ENCODE assay signal across 17 cellular contexts in the genomic region with DNA sequence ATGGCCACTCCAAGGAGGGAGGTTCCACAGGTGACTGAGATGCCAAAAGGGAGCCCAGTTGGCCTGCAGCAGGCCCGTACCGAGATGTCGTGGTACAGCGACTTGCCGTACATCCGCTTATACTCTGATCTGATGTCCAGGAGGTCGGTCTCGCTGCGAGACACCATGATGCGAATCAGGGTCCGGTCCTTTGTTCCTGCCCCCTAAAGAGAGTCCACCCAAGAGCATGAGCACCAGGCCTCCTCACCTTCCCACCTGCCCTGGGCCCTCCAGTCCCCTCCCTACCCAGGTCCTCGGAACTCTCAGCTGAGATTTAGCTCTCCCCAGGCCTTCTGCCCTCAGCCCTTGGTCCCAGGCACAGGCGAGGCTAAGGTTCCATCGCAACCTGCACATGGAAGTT. TPM values are rescaled to one million over a fixed set of nuclear protein-coding genes. Genes with fewer than 3 reads are reported as not detected.
DNase-seq lines count a peak whose midpoint lies in the region; ATAC-seq and TF ChIP-seq lines count a peak whose summit lies in the region.
"Had no signal": no experiment of that assay in that cellular context is flagged by ENCODE, and none has a peak within 500 bp of the region (broad histone marks: within the 10 kb centered on the region; RNA-seq: fewer than 3 reads in every experiment).

No MANE protein-coding gene starts in this region.

- H3K36me3 ChIP-seq in transverse colon, result peaks cover 0 to 52% (median 24%) of the 10 kb centered on the region in 4 donors

- TF ChIP-seq CTCF in osteocyte (IDR thresholded peaks at IDR 0.05) (no peak), transverse colon (IDR thresholded peaks at IDR 0.05) (no peak)

- H3K36me3 Mint-ChIP-seq in activated naive CD4-positive, alpha-beta T cell treated with anti-CD3 and anti-CD28 coated beads, Interleukin-2, amount 10 ng/mL, durations not matched to agents 7 days and 5 days, result peaks cover 80% of the 10 kb centered on the region
- H3K36me3 Mint-ChIP-seq in activated naive CD4-positive, alpha-beta T cell treated with anti-CD3 and anti-CD28 coated beads for 36 hours (ENCODE audit: low read depth), result peaks cover 59% of the 10 kb centered on the region
- H3K36me3 Mint-ChIP-seq in osteocyte (ENCODE audit: unreplicated experiment), result peaks cover 50% of the 10 kb centered on the region

- peak overlapping the region; percentile 67 for H3K27ac Mint-ChIP-seq in activated naive CD4-positive, alpha-beta T cell treated with anti-CD3 and anti-CD28 coated beads, Interleukin-2, amount 10 ng/mL, durations not matched to agents 7 days and 5 days
- H3K27ac Mint-ChIP-seq in activated naive CD4-positive, alpha-beta T cell treated with anti-CD3 and anti-CD28 coated beads for 36 hours, result no peak overlapping the region
- peak overlapping the region; percentile 87 for H3K27ac Mint-ChIP-seq in osteocyte (ENCODE audit: unreplicated experiment)

- TF ChIP-seq POLR2A in transverse colon (IDR thresholded peaks at IDR 0.05), result no peak

- H3K9me3 ChIP-seq in transverse colon, result no peaks in the 10 kb centered on the region
- H3K9me3 ChIP-seq: neutrophil had no signal

- H3K4me3 Mint-ChIP-seq in activated naive CD4-positive, alpha-beta T cell treated with anti-CD3 and anti-CD28 coated beads, Interleukin-2, amount 10 ng/mL, durations not matched to agents 7 days and 5 days, result no peak overlapping the region
- H3K4me3 Mint-ChIP-seq in activated naive CD4-positive, alpha-beta T cell treated with anti-CD3 and anti-CD28 coated beads for 36 hours, result no peak overlapping the region
- H3K4me3 Mint-ChIP-seq in osteocyte (ENCODE audit: unreplicated experiment), result no peak overlapping the region

- no peak for DNase-seq in activated naive CD4-positive, alpha-beta T cell treated with anti-CD3 and anti-CD28 coated beads, Interleukin-2, amount 10 ng/mL, durations not matched to agents 7 days and 5 days
- DNase-seq in activated naive CD4-positive, alpha-beta T cell treated with anti-CD3 and anti-CD28 coated beads for 36 hours, result no peak
- DNase-seq in osteocyte (ENCODE audit: extremely low spot score, unreplicated experiment) (no peak), transverse colon (no peak)
- DNase-seq: activated effector memory CD4-positive, alpha-beta T cell treated with Interleukin-2 at 50 U/mL for 16 hours; brain microvascular endothelial cell; effector memory CD8-positive, alpha-beta T cell; foreskin fibroblast; NCI-H1048; SHP77; stimulated activated naive CD8-positive, alpha-beta T cell treated with anti-CD3 and anti-CD28 coated beads, Interleukin-15, Interleukin-2, amounts not matched to agents 100 U/mL and 50 U/mL, for 24 hours had no signal

- H3K27ac ChIP-seq in cingulate gyrus (ENCODE audit: low read depth, low read length), result peak overlapping the region; percentile 83
- peak overlapping the region; percentile 74 to 84 (median 76) for H3K27ac ChIP-seq in transverse colon
- H3K27ac ChIP-seq: neutrophil had no signal

- H3K9me3 Mint-ChIP-seq in activated naive CD4-positive, alpha-beta T cell treated with anti-CD3 and anti-CD28 coated beads, Interleukin-2, amount 10 ng/mL, durations not matched to agents 7 days and 5 days, result no peaks in the 10 kb centered on the region
- H3K9me3 Mint-ChIP-seq in activated naive CD4-positive, alpha-beta T cell treated with anti-CD3 and anti-CD28 coated beads for 36 hours, result no peaks in the 10 kb centered on the region
- H3K9me3 Mint-ChIP-seq in osteocyte (ENCODE audit: unreplicated experiment), result no peaks in the 10 kb centered on the region
- H3K9me3 Mint-ChIP-seq: effector memory CD8-positive, alpha-beta T cell had no signal

- H3K4me1 ChIP-seq in transverse colon, result peaks cover 8 to 26% (median 10%) of the 10 kb centered on the region in 4 donors

- WGBS in transverse colon (ENCODE audit: low coverage in 1 of 2), 2 donors, result 97 to 100% methylated on average over 1 to 14 of the region's 14 CpGs

- no peak overlapping the region for H3K4me3 ChIP-seq in transverse colon
- H3K4me3 ChIP-seq: GM12878 had no signal

- intact Hi-C loops in activated naive CD4-positive, alpha-beta T cell treated with anti-CD3 and anti-CD28 coated beads for 36 hours (cut with micrococcal nuclease), result no loop called here
- intact Hi-C loops in transverse colon (cut with DNase I; ENCODE audit: low total_unique reads), result loop anchor here (5.0 kb wide), 1 partner anchor 50 kb away; a partner anchor contains a TSS

- CTCF ChIA-PET in activated naive CD4-positive, alpha-beta T cell treated with anti-CD3 and anti-CD28 coated beads, Interleukin-2, amount 10 ng/mL, durations not matched to agents 7 days and 5 days (lab: Charles Lee), result interaction anchor here (1.3 to 1.6 kb wide), 2 partner anchors 14 to 60 kb away, joined by 3 to 4 read pairs; no protein-coding TSS in a partner anchor
- CTCF ChIA-PET in activated naive CD4-positive, alpha-beta T cell treated with anti-CD3 and anti-CD28 coated beads for 36 hours (lab: Charles Lee), result interaction anchor here (1.1 kb wide), 1 partner anchor 53 kb away, joined by 3 read pairs; no protein-coding TSS in a partner anchor

- no peaks in the 10 kb centered on the region for H3K27me3 ChIP-seq in transverse colon
- H3K27me3 ChIP-seq: brain microvascular endothelial cell, neutrophil had no signal

- no peak for TF ChIP-seq EP300 in transverse colon (IDR thresholded peaks at IDR 0.05; ENCODE audit: low read depth)

- H3K27me3 Mint-ChIP-seq in activated naive CD4-positive, alpha-beta T cell treated with anti-CD3 and anti-CD28 coated beads, Interleukin-2, amount 10 ng/mL, durations not matched to agents 7 days and 5 days, result no peaks in the 10 kb centered on the region
- H3K27me3 Mint-ChIP-seq in activated naive CD4-positive, alpha-beta T cell treated with anti-CD3 and anti-CD28 coated beads for 36 hours (ENCODE audit: low read depth), result no peaks in the 10 kb centered on the region
- no peaks in the 10 kb centered on the region for H3K27me3 Mint-ChIP-seq in osteocyte (ENCODE audit: unreplicated experiment)
- H3K27me3 Mint-ChIP-seq: effector memory CD8-positive, alpha-beta T cell had no signal

- H3K4me1 Mint-ChIP-seq in activated naive CD4-positive, alpha-beta T cell treated with anti-CD3 and anti-CD28 coated beads, Interleukin-2, amount 10 ng/mL, durations not matched to agents 7 days and 5 days, result no peaks in the 10 kb centered on the region
- no peaks in the 10 kb centered on the region for H3K4me1 Mint-ChIP-seq in activated naive CD4-positive, alpha-beta T cell treated with anti-CD3 and anti-CD28 coated beads for 36 hours (ENCODE audit: low read depth)
- H3K4me1 Mint-ChIP-seq in osteocyte (ENCODE audit: unreplicated experiment), result peaks cover 72% of the 10 kb centered on the region

- ATAC-seq in GM18868 (IDR thresholded peaks at IDR 0.05; ENCODE audit: unreplicated experiment) (no peak), GM19452 (IDR thresholded peaks at IDR 0.05; ENCODE audit: unreplicated experiment) (no peak), GM21786 (IDR thresholded peaks at IDR 0.05; ENCODE audit: unreplicated experiment) (no peak)
- ATAC-seq: effector memory CD8-positive, alpha-beta T cell; GM12878; stimulated activated naive CD8-positive, alpha-beta T cell treated with anti-CD3 and anti-CD28 coated beads, Interleukin-15, Interleukin-2, amounts not matched to agents 100 U/mL and 50 U/mL, for 24 hours had no signal

- in situ Hi-C loops in transverse colon (cut with MboI; ENCODE audit: low pct_ligation_motif_present in 1 of 4, low pct_unique_long_range_greater_than_20kb in 1 of 4, low sequenced_read_pairs in 3 of 4), result loop anchor here in 1 of 4 donors (10.0 kb wide), 1 partner anchor 57 kb away; no protein-coding TSS in a partner anchor

RNA-seq across cellular contexts. Expression of a gene that starts 25.0 kb away (rescaled TPM):
- total RNA-seq in activated naive CD4-positive, alpha-beta T cell treated with anti-CD3 and anti-CD28 coated beads for 36 hours, result not detected
- total RNA-seq in osteocyte, result 125 and 131 TPM in 2 replicates
- 1 to 10 TPM in 3 of 4 donors, not detected in 1; 1.7 to 6.6 (median 5.7) TPM for total RNA-seq in transverse colon
- total RNA-seq: GM12878 had no signal

RNA-seq across cellular contexts. Expression of a gene that starts 47.8 kb away (rescaled TPM):
- 100 to 1,000 TPM; 142 TPM for total RNA-seq in activated naive CD4-positive, alpha-beta T cell treated with anti-CD3 and anti-CD28 coated beads for 36 hours
- total RNA-seq in osteocyte, result 127 and 129 TPM in 2 replicates
- 100 to 1,000 TPM; 134 to 247 (median 219) TPM for total RNA-seq in transverse colon

Comparison
In these comparisons a context has a peak if more than half of its experiments do, and no peak if none do; other contexts are left out.
1. RNA of a gene that starts 25.0 kb away (total RNA-seq): 125 to 131 TPM in osteocyte; 1.7 to 6.6 TPM in transverse colon and not detected in activated naive CD4-positive, alpha-beta T cell treated with anti-CD3 and anti-CD28 coated beads for 36 hours; every median in the first group is over 10 times any median in the second.